Comparison of ENCODE assay signal across 10 cellular contexts in the genomic region with DNA sequence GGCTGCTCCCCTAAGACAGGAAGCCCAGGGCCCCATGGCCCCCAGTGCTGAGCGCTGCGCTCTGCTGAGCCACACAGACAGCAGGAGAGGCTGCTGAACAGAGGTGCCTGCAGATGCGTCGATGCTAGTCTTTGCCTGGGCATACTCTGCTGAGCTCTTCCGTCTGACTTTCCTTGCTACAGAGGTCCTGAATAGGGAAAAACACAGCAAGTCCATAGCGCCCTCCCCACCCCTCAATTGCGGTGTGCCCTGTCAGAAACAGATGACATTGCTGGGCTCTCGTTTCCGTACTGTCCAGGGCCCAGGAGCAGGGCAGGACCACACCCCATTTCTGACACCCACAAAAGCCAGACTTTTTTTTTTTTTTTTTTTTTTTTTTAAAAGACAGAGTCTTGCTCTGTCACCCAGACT.
DNase-seq lines count a peak whose midpoint lies in the region; ATAC-seq, FAIRE-seq and TF ChIP-seq lines count a peak whose summit lies in the region.
"Had no signal": no experiment of that assay in that cellular context is flagged by ENCODE, and none has a peak within 500 bp of the region (broad histone marks: within the 10 kb centered on the region; RNA-seq: fewer than 3 reads in every experiment).

No MANE protein-coding gene starts in this region.

- in situ Hi-C loops in K562 (cut with MboI): no loop called here

- H3K4me3 ChIP-seq in K562: no peak overlapping the region

- BruUV-seq in K562 (replicated peaks; lab: Mats Ljungman, UMichigan): no TSS peak

- no peak overlapping the region for H2AFZ ChIP-seq in K562 (ENCODE audit: low read depth, low read length)

- no peak overlapping the region for H3K9ac ChIP-seq in K562 (ENCODE audit: insufficient read depth in 1 of 2, low read depth in 2 of 2, low read length in 2 of 2)

- TF ChIP-seq EP300 in K562 (IDR thresholded peaks at IDR 0.05; ENCODE audit: low read length): no peak

- CTCF ChIA-PET in K562 (lab: Yijun Ruan, JAX; ENCODE audit: low intra/inter-chr PET ratio): no interaction called here

- TF ChIP-seq RAD21 in K562 (CRISPR knock-in tag; conservative IDR thresholded peaks at IDR 0.05 in 1 of 2, IDR thresholded peaks at IDR 0.05 in 1 of 2): no peak

- no peak overlapping the region for H3K27ac ChIP-seq in K562 (ENCODE audit: extremely low read depth, low read depth, low read length)

- H3K9me1 ChIP-seq in K562 (ENCODE audit: control insufficient read depth, insufficient read depth, low read length): no peaks in the 10 kb centered on the region

- ATAC-seq in GM19397 (IDR thresholded peaks at IDR 0.05; ENCODE audit: unreplicated experiment): peak; percentile 75
- peak; percentile 79 for ATAC-seq in HG03159 (IDR thresholded peaks at IDR 0.05; ENCODE audit: unreplicated experiment)
- ATAC-seq in K562: peak; percentile 30

- DNase-seq in Ammon's horn (ENCODE audit: low spot score) (peak; percentile 49), K562 (ENCODE audit: extremely low read depth in 1 of 4, low spot score in 3 of 4) (peak in 1 of 4 experiments; percentile 9), D721Med (ENCODE audit: insufficient read length, low spot score) (no peak), NCI-H748 treated with DMSO at 0.1 percent for 48 hours (lab: John Stamatoyannopoulos, UW) (no peak), iPS-NIHi7 (ENCODE audit: extremely low spot score) (no peak), AG20443 (ENCODE audit: low spot score) (no peak)
- DNase-seq: mesenchymal stem cell, NCI-H1436 treated with DMSO at 0.1 percent for 48 hours had no signal

- H3K36me3 ChIP-seq in K562 (ENCODE audit: control insufficient read depth, insufficient read depth, low read length): no peaks in the 10 kb centered on the region

- FAIRE-seq in K562 (lab: Jason Lieb, UNC): no peak
- no peak for FAIRE-seq in D721Med (lab: Jason Lieb, UNC)

- no peaks in the 10 kb centered on the region for H3K9me3 ChIP-seq in K562 (replicated peaks; ENCODE audit: control insufficient read depth, insufficient read depth, low read depth, low read length)

- no peaks in the 10 kb centered on the region for H3K79me2 ChIP-seq in K562 (ENCODE audit: control insufficient read depth, insufficient read depth, low read length)

- WGBS in K562 (ENCODE audit: insufficient coverage, low coverage, missing lambda C conversion rate): 9% methylated on average over 9 of the region's 9 CpGs

- H4K20me1 ChIP-seq in K562 (replicated peaks; ENCODE audit: control insufficient read depth, insufficient read depth, low read length): no peaks in the 10 kb centered on the region

- no peak for TF ChIP-seq POLR2A in K562 (conservative IDR thresholded peaks at IDR 0.05)

- H3K4me1 ChIP-seq in K562 (replicated peaks in 1 of 2; ENCODE audit: control insufficient read depth in 2 of 2, insufficient read depth in 2 of 2, low read length in 2 of 2): peaks cover 0 to 16% of the 10 kb centered on the region in 2 experiments; a peak in 3 of 5 replicates

- no peak for TF ChIP-seq CTCF in K562 (IDR thresholded peaks at IDR 0.05 in 2 of 3, conservative IDR thresholded peaks at IDR 0.05 in 1 of 3; ENCODE audit: insufficient read depth in 2 of 3, low read depth in 1 of 3, low read length in 3 of 3)
- TF ChIP-seq CTCF in D721Med (IDR thresholded peaks at IDR 0.05; ENCODE audit: insufficient read depth, missing control alignments): no peak

- no peak overlapping the region for H3K4me2 ChIP-seq in K562 (ENCODE audit: insufficient read depth, low read length)

- H3K27me3 ChIP-seq in K562 (ENCODE audit: control insufficient read depth in 2 of 2, insufficient read depth in 2 of 2, low read length in 2 of 2): peaks cover 15 to 40% of the 10 kb centered on the region in 2 experiments; a peak in 4 of 5 replicates

- intact Hi-C loops in K562 (cut with micrococcal nuclease): no loop called here

- POLR2A ChIA-PET in K562 (lab: Yijun Ruan, JAX): no interaction called here

TF ChIP-seq in K562, 482 proteins besides CTCF, POLR2A, EP300 and RAD21:
- TF ChIP-seq ZNF644 (tag; IDR thresholded peaks at IDR 0.05; ENCODE audit: low read depth): no peak
- no peak for TF ChIP-seq SNIP1 (IDR thresholded peaks at IDR 0.05; ENCODE audit: low read depth)
- no peak for TF ChIP-seq KLF6 (CRISPR knock-in tag; IDR thresholded peaks at IDR 0.05; ENCODE audit: borderline replicate concordance)
- no peak for TF ChIP-seq ZZZ3 (IDR thresholded peaks at IDR 0.05)
- TF ChIP-seq ZNF444 (CRISPR knock-in tag; IDR thresholded peaks at IDR 0.05): no peak
- no peak for TF ChIP-seq NFXL1 (CRISPR knock-in tag; IDR thresholded peaks at IDR 0.05)
- no peak for TF ChIP-seq NR2C2 (CRISPR knock-in tag; IDR thresholded peaks at IDR 0.05)
- TF ChIP-seq NR2C2 (tag; IDR thresholded peaks at IDR 0.05): no peak
- TF ChIP-seq ZNF175 (CRISPR knock-in tag; IDR thresholded peaks at IDR 0.05; ENCODE audit: low read depth): no peak
- no peak for TF ChIP-seq ZKSCAN1 (IDR thresholded peaks at IDR 0.05; ENCODE audit: low read depth, low read length)
- TF ChIP-seq, protein P1, sequence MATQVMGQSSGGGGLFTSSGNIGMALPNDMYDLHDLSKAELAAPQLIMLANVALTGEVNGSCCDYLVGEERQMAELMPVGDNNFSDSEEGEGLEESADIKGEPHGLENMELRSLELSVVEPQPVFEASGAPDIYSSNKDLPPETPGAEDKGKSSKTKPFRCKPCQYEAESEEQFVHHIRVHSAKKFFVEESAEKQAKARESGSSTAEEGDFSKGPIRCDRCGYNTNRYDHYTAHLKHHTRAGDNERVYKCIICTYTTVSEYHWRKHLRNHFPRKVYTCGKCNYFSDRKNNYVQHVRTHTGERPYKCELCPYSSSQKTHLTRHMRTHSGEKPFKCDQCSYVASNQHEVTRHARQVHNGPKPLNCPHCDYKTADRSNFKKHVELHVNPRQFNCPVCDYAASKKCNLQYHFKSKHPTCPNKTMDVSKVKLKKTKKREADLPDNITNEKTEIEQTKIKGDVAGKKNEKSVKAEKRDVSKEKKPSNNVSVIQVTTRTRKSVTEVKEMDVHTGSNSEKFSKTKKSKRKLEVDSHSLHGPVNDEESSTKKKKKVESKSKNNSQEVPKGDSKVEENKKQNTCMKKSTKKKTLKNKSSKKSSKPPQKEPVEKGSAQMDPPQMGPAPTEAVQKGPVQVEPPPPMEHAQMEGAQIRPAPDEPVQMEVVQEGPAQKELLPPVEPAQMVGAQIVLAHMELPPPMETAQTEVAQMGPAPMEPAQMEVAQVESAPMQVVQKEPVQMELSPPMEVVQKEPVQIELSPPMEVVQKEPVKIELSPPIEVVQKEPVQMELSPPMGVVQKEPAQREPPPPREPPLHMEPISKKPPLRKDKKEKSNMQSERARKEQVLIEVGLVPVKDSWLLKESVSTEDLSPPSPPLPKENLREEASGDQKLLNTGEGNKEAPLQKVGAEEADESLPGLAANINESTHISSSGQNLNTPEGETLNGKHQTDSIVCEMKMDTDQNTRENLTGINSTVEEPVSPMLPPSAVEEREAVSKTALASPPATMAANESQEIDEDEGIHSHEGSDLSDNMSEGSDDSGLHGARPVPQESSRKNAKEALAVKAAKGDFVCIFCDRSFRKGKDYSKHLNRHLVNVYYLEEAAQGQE (CRISPR knock-in tag; IDR thresholded peaks at IDR 0.05; ENCODE audit: low read depth): no peak
